ENCODE assay signal across 1 cellular context in the genomic region with DNA sequence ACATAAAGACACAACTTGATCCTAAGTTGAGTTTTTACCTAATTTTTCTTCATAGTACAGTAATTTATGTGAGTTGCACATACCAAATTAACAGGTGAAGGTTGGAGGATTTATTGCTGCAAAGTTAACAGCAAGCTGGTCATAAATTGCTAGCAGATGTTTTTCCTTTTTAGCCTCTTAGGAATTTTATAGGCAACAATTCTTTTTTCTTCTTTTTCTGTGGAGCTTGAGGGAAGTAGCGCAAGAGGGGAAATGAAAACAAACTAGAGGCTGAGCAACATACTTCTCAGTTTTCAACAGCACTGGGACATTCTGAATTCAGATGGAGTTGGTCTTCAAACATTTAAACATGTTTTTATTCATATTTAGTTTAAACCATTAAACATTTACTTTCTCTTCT.
TF ChIP-seq lines count a peak whose summit lies in the region.

No MANE protein-coding gene starts in this region.

TF ChIP-seq in IMR-90, 13 proteins besides CTCF, POLR2A, EP300 and RAD21 (continued from another document):
- TF ChIP-seq RFX5 (IDR thresholded peaks at IDR 0.05; ENCODE audit: low read depth, low read length), result no peak
